ENCODE assay signal across 8 cellular contexts in genomic region chr1:53754484-53755312, GRCh38. TPM values are rescaled to one million over a fixed set of nuclear protein-coding genes. Genes with fewer than 3 reads are reported as not detected.
A peak's percentile ranks its signal among the peaks of the same experiment; 100 is the strongest.
DNase-seq lines count a peak whose midpoint lies in the region; ATAC-seq, FAIRE-seq and TF ChIP-seq lines count a peak whose summit lies in the region.

No MANE protein-coding gene starts in this region.

- H3K4me2 ChIP-seq in astrocyte (ENCODE audit: low read length), result no peak overlapping the region

- H3K27me3 ChIP-seq in astrocyte (ENCODE audit: insufficient read depth, low read length), result no peaks in the 10 kb centered on the region
- H3K27me3 ChIP-seq in suprapubic skin, result no peaks in the 10 kb centered on the region

- H3K9me3 Mint-ChIP-seq in astrocyte (ENCODE audit: unreplicated experiment), result peaks cover 3% of the 10 kb centered on the region
- H3K9me3 Mint-ChIP-seq in immature natural killer cell, result no peaks in the 10 kb centered on the region

- H3K4me3 ChIP-seq in astrocyte (ENCODE audit: insufficient read depth, low read depth, low read length) (no peak overlapping the region), suprapubic skin (no peak overlapping the region)

- H3K4me1 Mint-ChIP-seq in astrocyte (ENCODE audit: low read depth, unreplicated experiment) (no peaks in the 10 kb centered on the region), immature natural killer cell (no peaks in the 10 kb centered on the region)

- H3K9ac ChIP-seq in astrocyte (ENCODE audit: low read length), result no peak overlapping the region

- WGBS in suprapubic skin, result 47% methylated on average over 6 of the region's 6 CpGs

- H3K36me3 Mint-ChIP-seq in astrocyte (ENCODE audit: low read depth, unreplicated experiment) (no peaks in the 10 kb centered on the region), immature natural killer cell (no peaks in the 10 kb centered on the region)

- no peaks in the 10 kb centered on the region for H4K20me1 ChIP-seq in astrocyte (ENCODE audit: insufficient read depth, low read length)

- no peaks in the 10 kb centered on the region for H3K36me3 ChIP-seq in astrocyte (ENCODE audit: insufficient read depth, low read length)
- H3K36me3 ChIP-seq in suprapubic skin, result no peaks in the 10 kb centered on the region

- peak; percentile 54 for FAIRE-seq in GM12891 (lab: Jason Lieb, UNC)
- FAIRE-seq in astrocyte (lab: Jason Lieb, UNC), result peak; percentile 74

- no peak for TF ChIP-seq POLR2A in GM12891 (IDR thresholded peaks at IDR 0.05; ENCODE audit: low read depth, low read length)
- no peak for TF ChIP-seq POLR2A in suprapubic skin (IDR thresholded peaks at IDR 0.05)

- H3K9me3 ChIP-seq in astrocyte (ENCODE audit: insufficient read depth, low read depth, low read length) (no peaks in the 10 kb centered on the region), suprapubic skin (no peaks in the 10 kb centered on the region)

- no peak overlapping the region for H3K27ac Mint-ChIP-seq in astrocyte (ENCODE audit: unreplicated experiment)
- no peak overlapping the region for H3K27ac Mint-ChIP-seq in immature natural killer cell

- H3K79me2 ChIP-seq in astrocyte (ENCODE audit: insufficient read depth, low read length), result no peaks in the 10 kb centered on the region

- DNase-seq in GM12891 (ENCODE audit: insufficient read length, low spot score) (no peak), NCI-H2227 treated with DMSO at 0.1 percent for 48 hours (lab: John Stamatoyannopoulos, UW) (peak; percentile 49), astrocyte (ENCODE audit: low read depth) (no peak), immature natural killer cell (peak; percentile 28 to 34 (median 32)), suprapubic skin (ENCODE audit: low spot score in 2 of 2) (no peak), GM19238 (ENCODE audit: insufficient read length, low spot score) (no peak)

- H3K27me3 Mint-ChIP-seq in astrocyte (ENCODE audit: low read depth, unreplicated experiment), result peaks cover 26% of the 10 kb centered on the region
- H3K27me3 Mint-ChIP-seq in immature natural killer cell (ENCODE audit: low read depth in 3 of 3), result peaks cover 0 to 3% (median 0%) of the 10 kb centered on the region in 3 donors

- no peak for ATAC-seq in HG03354 (IDR thresholded peaks at IDR 0.05; ENCODE audit: poor library complexity, severe bottlenecking, unreplicated experiment)

- no peak overlapping the region for H3K27ac ChIP-seq in C4-2B
- H3K27ac ChIP-seq in astrocyte (ENCODE audit: low read depth, low read length), result no peak overlapping the region
- H3K27ac ChIP-seq in suprapubic skin, result no peak overlapping the region

- TF ChIP-seq CTCF in C4-2B (conservative IDR thresholded peaks at IDR 0.05), result peak; percentile 90
- peak; percentile 84 for TF ChIP-seq CTCF in astrocyte (IDR thresholded peaks at IDR 0.05; ENCODE audit: insufficient read depth, low read depth, low read length)
- peak; percentile 39 to 50 for TF ChIP-seq CTCF in suprapubic skin (IDR thresholded peaks at IDR 0.05)

- H3K4me3 Mint-ChIP-seq in astrocyte (ENCODE audit: unreplicated experiment), result no peak overlapping the region
- no peak overlapping the region for H3K4me3 Mint-ChIP-seq in immature natural killer cell

- no peaks in the 10 kb centered on the region for H3K4me1 ChIP-seq in astrocyte (ENCODE audit: insufficient read depth, low read length)
- H3K4me1 ChIP-seq in suprapubic skin, result no peaks in the 10 kb centered on the region

- TF ChIP-seq EP300 in suprapubic skin (IDR thresholded peaks at IDR 0.05), result no peak

- no peak overlapping the region for H2AFZ ChIP-seq in astrocyte (ENCODE audit: low read depth, low read length)

TF ChIP-seq in GM12891, 5 proteins besides CTCF, POLR2A, EP300 and RAD21:
- no peak for TF ChIP-seq POLR2AphosphoS5 (IDR thresholded peaks at IDR 0.05; ENCODE audit: low read depth, low read length)
- no peak for TF ChIP-seq POU2F2 (IDR thresholded peaks at IDR 0.05; ENCODE audit: low read depth, low read length)
- no peak for TF ChIP-seq SPI1 (IDR thresholded peaks at IDR 0.05; ENCODE audit: low read depth, low read length)
- no peak for TF ChIP-seq PAX5 (IDR thresholded peaks at IDR 0.05; ENCODE audit: insufficient read depth, low read length, severe bottlenecking)
- TF ChIP-seq TAF1 (IDR thresholded peaks at IDR 0.05; ENCODE audit: low read depth, low read length), result no peak

RNA-seq across cellular contexts. Expression of gene GLIS1, which starts 15.7 kb away (rescaled TPM):
- not detected for polyA plus RNA-seq in GM12891 (2012; ENCODE audit: low read depth, missing spikeins)
- total RNA-seq in astrocyte (0.07 TPM in 1 of 2 replicates, not detected in the other), suprapubic skin (1 to 10 TPM in 1 of 4 donors, under 1 TPM in 3; 0.34 to 1.5 (median 0.59) TPM)
- not detected for polyA plus RNA-seq in immature natural killer cell

Comparison
In these comparisons a context has a peak if more than half of its experiments do, and no peak if none do; other contexts are left out.
1. DNase-seq: peak in NCI-H2227 treated with DMSO at 0.1 percent for 48 hours (single experiment) and immature natural killer cell (3 of 3); none in GM12891 (single experiment), astrocyte (single experiment), suprapubic skin (0 of 2) and GM19238 (single experiment).
2. Peak in every context shown above with its lines, with median percentiles within 50 percentile points of each other: CTCF ChIP-seq.